1 cellular context compared by ENCODE assay signal in genomic region chr18:46891742-46892214, GRCh38.
TF ChIP-seq lines count a peak whose summit lies in the region.

No MANE protein-coding gene starts in this region.

TF ChIP-seq in HepG2, 621 proteins besides CTCF, POLR2A, EP300 and RAD21 (continued from another document):
- no peak for TF ChIP-seq AHDC1 (CRISPR knock-in tag; IDR thresholded peaks at IDR 0.05; ENCODE audit: borderline replicate concordance)
- TF ChIP-seq ZNF496 (CRISPR knock-in tag; IDR thresholded peaks at IDR 0.05; ENCODE audit: insufficient replicate concordance): no peak
TF ChIP-seq in HepG2: peak in this region for 0.
